In the genomic region with DNA sequence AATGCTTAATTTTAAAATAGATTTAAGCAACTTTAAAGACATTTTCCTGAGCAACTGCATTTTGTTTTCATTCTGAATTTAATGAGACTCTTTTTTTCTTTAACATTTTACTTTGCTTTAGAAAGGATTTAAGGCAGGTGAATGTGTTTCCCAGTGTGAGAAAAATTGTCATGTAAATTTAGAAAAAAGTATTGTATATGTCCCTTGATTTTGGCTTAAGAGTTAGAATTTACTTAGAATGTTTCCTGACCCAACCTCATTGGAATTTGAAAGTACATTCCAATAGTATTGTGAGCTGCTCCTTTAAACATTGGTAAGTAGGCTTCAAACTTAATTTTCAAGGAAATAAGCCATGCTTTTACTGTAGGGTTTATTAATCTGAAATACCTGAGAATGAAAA, we compare ENCODE assay signal across 23 cellular contexts.
DNase-seq lines count a peak whose midpoint lies in the region; ATAC-seq and TF ChIP-seq lines count a peak whose summit lies in the region.
"Had no signal": no experiment of that assay in that cellular context is flagged by ENCODE, and none has a peak within 500 bp of the region (broad histone marks: within the 10 kb centered on the region; RNA-seq: fewer than 3 reads in every experiment).

No MANE protein-coding gene starts in this region.

- no peaks in the 10 kb centered on the region for H3K27me3 ChIP-seq in NT2/D1 (ENCODE audit: insufficient read depth, insufficient read length)
- H3K27me3 ChIP-seq: adrenal gland, hepatocyte, neural progenitor cell, uterus had no signal

- no peak overlapping the region for H3K9ac ChIP-seq in NT2/D1 (ENCODE audit: insufficient read length, low read depth)
- H3K9ac ChIP-seq: neural progenitor cell had no signal

- H3K4me3 ChIP-seq in NT2/D1 (ENCODE audit: insufficient read length, low read depth): no peak overlapping the region
- H3K4me3 ChIP-seq in epithelial cell of esophagus (ENCODE audit: low read length): no peak overlapping the region
- H3K4me3 ChIP-seq: A549, adrenal gland, hepatocyte, neural progenitor cell, psoas muscle, uterus had no signal

- H3K4me1 ChIP-seq in NT2/D1 (ENCODE audit: insufficient read depth, insufficient read length): no peaks in the 10 kb centered on the region
- H3K4me1 ChIP-seq: A549, psoas muscle had no signal

- ATAC-seq in GM21390 (IDR thresholded peaks at IDR 0.05; ENCODE audit: unreplicated experiment): no peak
- ATAC-seq in HG03378 (IDR thresholded peaks at IDR 0.05; ENCODE audit: unreplicated experiment): no peak
- ATAC-seq in left lobe of liver: no peak
- ATAC-seq: A549, psoas muscle, Right ventricle myocardium inferior had no signal

- intact Hi-C loops in cardiac septum (cut with DNase I): no loop called here

- DNase-seq in AG08396 (ENCODE audit: low spot score) (peak; percentile 7), NT2/D1 (ENCODE audit: low read depth, low spot score) (peak; percentile 36), epithelial cell of esophagus (ENCODE audit: low read depth) (peak; percentile 9), iris pigment epithelial cell (ENCODE audit: low read depth) (peak; percentile 61), cardiac septum (ENCODE audit: low spot score) (no peak), left lobe of liver (ENCODE audit: low spot score) (no peak)
- DNase-seq: activated CD4-positive, alpha-beta T cell treated with anti-CD3 and anti-CD28 coated beads for 48 hours; activated CD8-positive, alpha-beta memory T cell treated with anti-CD3 and anti-CD28 coated beads, Interleukin-2, amount 50 U/mL, for 48 hours; activated gamma-delta T cell; adrenal gland; effector CD4-positive, alpha-beta T cell; Kasumi-1; NCI-H1092; NCI-H2081 treated with DMSO at 0.1 percent for 48 hours; NCI-H524; psoas muscle; uterus had no signal

- peaks cover 3% of the 10 kb centered on the region; the same call in 1 of the 2 replicates for H3K9me3 ChIP-seq in NT2/D1 (ENCODE audit: insufficient read depth, low read length)
- H3K9me3 ChIP-seq: A549, adrenal gland, psoas muscle, uterus had no signal

- no peak for TF ChIP-seq CTCF in epithelial cell of esophagus (IDR thresholded peaks at IDR 0.05; ENCODE audit: insufficient read depth, low read depth, low read length, missing control alignments)

- H3K36me3 ChIP-seq in NT2/D1 (ENCODE audit: insufficient read depth, insufficient read length, low read length): no peaks in the 10 kb centered on the region
- H3K36me3 ChIP-seq: adrenal gland, neural progenitor cell, uterus had no signal

Comparison
In these comparisons a context has a peak if more than half of its experiments do, and no peak if none do; other contexts are left out.
1. DNase-seq: peak in AG08396 (single experiment), NT2/D1 (single experiment), epithelial cell of esophagus (single experiment) and iris pigment epithelial cell (single experiment); none in cardiac septum (single experiment) and left lobe of liver (single experiment).